In the genomic region with DNA sequence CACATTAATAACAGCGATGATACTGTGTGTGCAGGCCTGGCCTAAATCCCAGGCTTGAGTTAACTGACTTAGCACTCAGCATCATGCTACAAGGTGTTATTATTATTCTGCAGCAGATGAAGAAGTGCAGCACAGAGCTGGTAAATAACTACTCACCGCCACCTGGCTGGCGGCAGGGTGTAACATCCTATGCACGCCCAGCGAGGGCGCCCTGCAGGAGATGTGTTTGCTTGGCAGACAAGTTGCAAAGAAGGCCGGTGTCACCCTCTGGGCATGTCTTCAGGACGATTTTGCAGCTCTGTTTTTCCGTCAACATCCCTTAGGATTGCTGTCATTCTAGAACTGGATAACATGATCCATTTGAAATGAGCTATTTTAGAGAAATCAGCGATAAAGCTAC, we compare ENCODE assay signal across 1 cellular context.
TF ChIP-seq lines count a peak whose summit lies in the region.

No MANE protein-coding gene starts in this region.

TF ChIP-seq in GM23338, 12 proteins besides CTCF, POLR2A, EP300 and RAD21 (continued from another document):
- TF ChIP-seq, protein P1, sequence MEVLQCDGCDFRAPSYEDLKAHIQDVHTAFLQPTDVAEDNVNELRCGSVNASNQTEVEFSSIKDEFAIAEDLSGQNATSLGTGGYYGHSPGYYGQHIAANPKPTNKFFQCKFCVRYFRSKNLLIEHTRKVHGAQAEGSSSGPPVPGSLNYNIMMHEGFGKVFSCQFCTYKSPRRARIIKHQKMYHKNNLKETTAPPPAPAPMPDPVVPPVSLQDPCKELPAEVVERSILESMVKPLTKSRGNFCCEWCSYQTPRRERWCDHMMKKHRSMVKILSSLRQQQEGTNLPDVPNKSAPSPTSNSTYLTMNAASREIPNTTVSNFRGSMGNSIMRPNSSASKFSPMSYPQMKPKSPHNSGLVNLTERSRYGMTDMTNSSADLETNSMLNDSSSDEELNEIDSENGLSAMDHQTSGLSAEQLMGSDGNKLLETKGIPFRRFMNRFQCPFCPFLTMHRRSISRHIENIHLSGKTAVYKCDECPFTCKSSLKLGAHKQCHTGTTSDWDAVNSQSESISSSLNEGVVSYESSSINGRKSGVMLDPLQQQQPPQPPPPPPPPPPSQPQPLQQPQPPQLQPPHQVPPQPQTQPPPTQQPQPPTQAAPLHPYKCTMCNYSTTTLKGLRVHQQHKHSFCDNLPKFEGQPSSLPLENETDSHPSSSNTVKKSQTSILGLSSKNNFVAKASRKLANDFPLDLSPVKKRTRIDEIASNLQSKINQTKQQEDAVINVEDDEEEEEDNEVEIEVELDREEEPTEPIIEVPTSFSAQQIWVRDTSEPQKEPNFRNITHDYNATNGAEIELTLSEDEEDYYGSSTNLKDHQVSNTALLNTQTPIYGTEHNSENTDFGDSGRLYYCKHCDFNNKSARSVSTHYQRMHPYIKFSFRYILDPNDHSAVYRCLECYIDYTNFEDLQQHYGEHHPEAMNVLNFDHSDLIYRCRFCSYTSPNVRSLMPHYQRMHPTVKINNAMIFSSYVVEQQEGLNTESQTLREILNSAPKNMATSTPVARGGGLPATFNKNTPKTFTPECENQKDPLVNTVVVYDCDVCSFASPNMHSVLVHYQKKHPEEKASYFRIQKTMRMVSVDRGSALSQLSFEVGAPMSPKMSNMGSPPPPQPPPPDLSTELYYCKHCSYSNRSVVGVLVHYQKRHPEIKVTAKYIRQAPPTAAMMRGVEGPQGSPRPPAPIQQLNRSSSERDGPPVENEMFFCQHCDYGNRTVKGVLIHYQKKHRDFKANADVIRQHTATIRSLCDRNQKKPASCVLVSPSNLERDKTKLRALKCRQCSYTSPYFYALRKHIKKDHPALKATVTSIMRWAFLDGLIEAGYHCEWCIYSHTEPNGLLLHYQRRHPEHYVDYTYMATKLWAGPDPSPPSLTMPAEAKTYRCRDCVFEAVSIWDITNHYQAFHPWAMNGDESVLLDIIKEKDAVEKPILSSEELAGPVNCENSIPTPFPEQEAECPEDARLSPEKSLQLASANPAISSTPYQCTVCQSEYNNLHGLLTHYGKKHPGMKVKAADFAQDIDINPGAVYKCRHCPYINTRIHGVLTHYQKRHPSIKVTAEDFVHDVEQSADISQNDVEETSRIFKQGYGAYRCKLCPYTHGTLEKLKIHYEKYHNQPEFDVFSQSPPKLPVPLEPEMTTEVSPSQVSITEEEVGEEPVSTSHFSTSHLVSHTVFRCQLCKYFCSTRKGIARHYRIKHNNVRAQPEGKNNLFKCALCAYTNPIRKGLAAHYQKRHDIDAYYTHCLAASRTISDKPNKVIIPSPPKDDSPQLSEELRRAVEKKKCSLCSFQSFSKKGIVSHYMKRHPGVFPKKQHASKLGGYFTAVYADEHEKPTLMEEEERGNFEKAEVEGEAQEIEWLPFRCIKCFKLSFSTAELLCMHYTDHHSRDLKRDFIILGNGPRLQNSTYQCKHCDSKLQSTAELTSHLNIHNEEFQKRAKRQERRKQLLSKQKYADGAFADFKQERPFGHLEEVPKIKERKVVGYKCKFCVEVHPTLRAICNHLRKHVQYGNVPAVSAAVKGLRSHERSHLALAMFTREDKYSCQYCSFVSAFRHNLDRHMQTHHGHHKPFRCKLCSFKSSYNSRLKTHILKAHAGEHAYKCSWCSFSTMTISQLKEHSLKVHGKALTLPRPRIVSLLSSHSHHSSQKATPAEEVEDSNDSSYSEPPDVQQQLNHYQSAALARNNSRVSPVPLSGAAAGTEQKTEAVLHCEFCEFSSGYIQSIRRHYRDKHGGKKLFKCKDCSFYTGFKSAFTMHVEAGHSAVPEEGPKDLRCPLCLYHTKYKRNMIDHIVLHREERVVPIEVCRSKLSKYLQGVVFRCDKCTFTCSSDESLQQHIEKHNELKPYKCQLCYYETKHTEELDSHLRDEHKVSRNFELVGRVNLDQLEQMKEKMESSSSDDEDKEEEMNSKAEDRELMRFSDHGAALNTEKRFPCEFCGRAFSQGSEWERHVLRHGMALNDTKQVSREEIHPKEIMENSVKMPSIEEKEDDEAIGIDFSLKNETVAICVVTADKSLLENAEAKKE (CRISPR knock-in tag; IDR thresholded peaks at IDR 0.05), result no peak
- TF ChIP-seq ETS1 (IDR thresholded peaks at IDR 0.05) (no peak), STAT1 (IDR thresholded peaks at IDR 0.05; ENCODE audit: unreplicated experiment) (no peak), JUNB (IDR thresholded peaks at IDR 0.05; ENCODE audit: unreplicated experiment) (no peak), EZH2 (IDR thresholded peaks at IDR 0.05; ENCODE audit: low read depth, unreplicated experiment) (no peak), POLR2AphosphoS5 (IDR thresholded peaks at IDR 0.05; ENCODE audit: low read depth) (no peak)
